12 cellular contexts compared by ENCODE assay signal in genomic region chr4:177393236-177393635, GRCh38. TPM values are rescaled to one million over a fixed set of nuclear protein-coding genes. Genes with fewer than 3 reads are reported as not detected.
DNase-seq lines count a peak whose midpoint lies in the region; ATAC-seq and TF ChIP-seq lines count a peak whose summit lies in the region.
"Had no signal": no experiment of that assay in that cellular context is flagged by ENCODE, and none has a peak within 500 bp of the region (broad histone marks: within the 10 kb centered on the region; RNA-seq: fewer than 3 reads in every experiment).

No MANE protein-coding gene starts in this region.

- no peak overlapping the region for H3K27ac ChIP-seq in CD4-positive, alpha-beta T cell (ENCODE audit: low read depth, low read length)
- H3K27ac ChIP-seq: SK-N-MC, spleen had no signal

- intact Hi-C loops in CD4-positive, alpha-beta T cell (cut with DNase I, micrococcal nuclease): loop anchor here in 1 of 2 experiments (5.0 kb wide), 1 partner anchor 49 kb away; the partner anchor contains the start of gene AGA
- intact Hi-C loops in Right ventricle myocardium superior (cut with DNase I): no loop called here

- POLR2A ChIA-PET in CD4-positive, alpha-beta T cell (lab: Charles Lee): interaction anchor here (0.9 to 4.8 kb wide), 4 partner anchors 10 to 71 kb away, joined by 3 to 60 read pairs (median 4); partner anchors contain the start of gene AGA

- peak overlapping the region; percentile 67 for H3K4me3 Mint-ChIP-seq in CD4-positive, alpha-beta T cell
- no peak overlapping the region for H3K4me3 Mint-ChIP-seq in activated naive CD4-positive, alpha-beta T cell treated with anti-CD3 and anti-CD28 coated beads, Interleukin-2, amount 50 U/mL, for 24 hours

- no peaks in the 10 kb centered on the region for H3K27me3 Mint-ChIP-seq in CD4-positive, alpha-beta T cell
- H3K27me3 Mint-ChIP-seq in activated naive CD4-positive, alpha-beta T cell treated with anti-CD3 and anti-CD28 coated beads, Interleukin-2, amount 50 U/mL, for 24 hours: no peaks in the 10 kb centered on the region

- H3K9me3 Mint-ChIP-seq in CD4-positive, alpha-beta T cell: peaks cover 3% of the 10 kb centered on the region
- H3K9me3 Mint-ChIP-seq in activated naive CD4-positive, alpha-beta T cell treated with anti-CD3 and anti-CD28 coated beads, Interleukin-2, amount 50 U/mL, for 24 hours: no peaks in the 10 kb centered on the region

- H3K27ac Mint-ChIP-seq in CD4-positive, alpha-beta T cell: peak overlapping the region; percentile 83
- H3K27ac Mint-ChIP-seq in activated naive CD4-positive, alpha-beta T cell treated with anti-CD3 and anti-CD28 coated beads, Interleukin-2, amount 50 U/mL, for 24 hours: peak overlapping the region; percentile 68

- H3K27me3 ChIP-seq in CD4-positive, alpha-beta T cell (ENCODE audit: control insufficient read depth, insufficient read depth, low read length): no peaks in the 10 kb centered on the region
- no peaks in the 10 kb centered on the region for H3K27me3 ChIP-seq in BE2C

- no peaks in the 10 kb centered on the region for H3K9me3 ChIP-seq in CD4-positive, alpha-beta T cell (ENCODE audit: control insufficient read depth, low read length)
- H3K9me3 ChIP-seq in BE2C: no peaks in the 10 kb centered on the region
- H3K9me3 ChIP-seq: spleen had no signal

- H3K4me1 Mint-ChIP-seq in CD4-positive, alpha-beta T cell (ENCODE audit: low read depth): peaks cover 31% of the 10 kb centered on the region
- H3K4me1 Mint-ChIP-seq in activated naive CD4-positive, alpha-beta T cell treated with anti-CD3 and anti-CD28 coated beads, Interleukin-2, amount 50 U/mL, for 24 hours: peaks cover 36% of the 10 kb centered on the region

- peak in 6 of 10 experiments; percentile 5 to 30 (median 10) for DNase-seq in CD4-positive, alpha-beta T cell
- DNase-seq in dedifferentiated amniotic fluid mesenchymal stem cell (ENCODE audit: extremely low spot score) (no peak), BE2C (no peak), NOMO-1 (lab: John Stamatoyannopoulos, UW; ENCODE audit: unreplicated experiment in 2 of 2) (no peak), Right ventricle myocardium superior (no peak)
- DNase-seq: kidney, NCI-H524, spleen had no signal

- CTCF ChIA-PET in CD4-positive, alpha-beta T cell (lab: Charles Lee): no interaction called here

- TF ChIP-seq CTCF in CD4-positive, alpha-beta T cell (IDR thresholded peaks at IDR 0.05): no peak
- no peak for TF ChIP-seq CTCF in BE2C (IDR thresholded peaks at IDR 0.05; ENCODE audit: low read depth, low read length)

- peak; percentile 86 for ATAC-seq in CD4-positive, alpha-beta T cell (ENCODE audit: poor library complexity)
- peak; percentile 66 for ATAC-seq in GM19043 (IDR thresholded peaks at IDR 0.05; ENCODE audit: low read depth, unreplicated experiment)
- ATAC-seq in HG03521 (IDR thresholded peaks at IDR 0.05; ENCODE audit: unreplicated experiment): peak; percentile 60
- no peak for ATAC-seq in Right ventricle myocardium superior (ENCODE audit: poor library complexity)

- no peaks in the 10 kb centered on the region for H3K36me3 Mint-ChIP-seq in CD4-positive, alpha-beta T cell (ENCODE audit: low read depth)
- H3K36me3 Mint-ChIP-seq in activated naive CD4-positive, alpha-beta T cell treated with anti-CD3 and anti-CD28 coated beads, Interleukin-2, amount 50 U/mL, for 24 hours: no peaks in the 10 kb centered on the region

- H3K36me3 ChIP-seq in BE2C: no peaks in the 10 kb centered on the region
- H3K36me3 ChIP-seq: spleen had no signal

- H3K4me1 ChIP-seq in BE2C: no peaks in the 10 kb centered on the region
- H3K4me1 ChIP-seq: spleen had no signal

- H3K4me3 ChIP-seq in BE2C (ENCODE audit: low read depth, low read length): no peak overlapping the region
- H3K4me3 ChIP-seq: SK-N-MC, spleen had no signal

RNA-seq across cellular contexts. Expression of gene AGA, which starts 49.0 kb away (rescaled TPM):
- total RNA-seq in CD4-positive, alpha-beta T cell: 10 to 100 TPM; 14.6 to 15.4 TPM
- polyA plus RNA-seq in BE2C (2012; ENCODE audit: insufficient read depth, insufficient read length, low read depth): 10.8 TPM
- total RNA-seq in Right ventricle myocardium superior: 9.3 TPM

Comparison
In these comparisons a context has a peak if more than half of its experiments do, and no peak if none do; other contexts are left out.
1. DNase-seq: peak in CD4-positive, alpha-beta T cell (6 of 10); none in dedifferentiated amniotic fluid mesenchymal stem cell (single experiment), BE2C (single experiment), NOMO-1 (0 of 2) and Right ventricle myocardium superior (single experiment).